In the genomic region with DNA sequence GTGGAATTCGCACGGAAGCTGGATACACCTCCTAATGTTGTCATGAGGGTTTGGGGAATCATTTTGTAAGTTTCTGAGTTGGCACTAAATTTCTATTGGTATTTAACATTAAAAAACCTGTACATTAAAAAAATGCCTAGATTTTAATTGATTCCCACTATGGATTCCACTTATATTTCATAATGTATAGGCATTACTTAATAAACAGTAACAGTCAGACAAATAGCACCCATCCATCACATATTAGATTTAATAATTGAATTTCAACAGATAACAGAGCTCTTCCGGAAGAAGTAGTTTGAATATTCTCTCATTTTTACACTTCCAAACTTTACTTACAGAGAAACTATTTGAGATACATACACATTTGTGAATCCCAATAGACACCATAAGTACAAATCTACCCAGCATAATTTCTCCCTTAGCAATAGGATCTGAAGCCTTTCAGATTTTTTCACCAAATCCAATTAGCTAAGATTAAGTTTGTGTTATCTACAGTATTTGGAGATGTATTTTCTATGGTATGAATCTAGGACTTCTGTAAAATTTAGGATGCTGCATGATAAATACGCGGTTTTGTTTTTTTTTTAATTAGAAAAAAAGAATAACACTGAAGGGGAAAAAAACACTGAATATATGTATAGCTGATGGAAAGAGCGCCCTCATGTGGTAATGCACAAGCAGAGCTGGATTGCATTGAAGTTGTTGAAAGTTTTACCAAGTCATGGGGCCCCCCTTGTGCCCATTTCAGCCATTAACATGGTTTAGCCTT, we compare ENCODE assay signal across 9 cellular contexts. TPM values are rescaled to one million over a fixed set of nuclear protein-coding genes. Genes with fewer than 3 reads are reported as not detected.
DNase-seq lines count a peak whose midpoint lies in the region; ATAC-seq and TF ChIP-seq lines count a peak whose summit lies in the region.
"Had no signal": no experiment of that assay in that cellular context is flagged by ENCODE, and none has a peak within 500 bp of the region (broad histone marks: within the 10 kb centered on the region; RNA-seq: fewer than 3 reads in every experiment).

No MANE protein-coding gene starts in this region.

- H3K4me1 Mint-ChIP-seq in activated T-cell treated with anti-CD3 and anti-CD28 coated beads, Interleukin-2, amount 50 U/mL, for 24 hours (ENCODE audit: low read depth) = no peaks in the 10 kb centered on the region
- H3K4me1 Mint-ChIP-seq in activated T-helper 17 cell treated with anti-CD3 and anti-CD28 coated beads, Interleukin-2, amount 50 U/mL, for 72 hours = no peaks in the 10 kb centered on the region
- H3K4me1 Mint-ChIP-seq: naive thymus-derived CD4-positive, alpha-beta T cell had no signal

- DNase-seq in ACHN (peak; percentile 49), GM12864 (ENCODE audit: low read depth) (peak; percentile 13), NCI-H1048 (lab: John Stamatoyannopoulos, UW) (peak; percentile 15), amniotic stem cell (lab: John Stamatoyannopoulos, UW) (peak; percentile 66), lower lobe of right lung (no peak)
- no peak for DNase-seq in activated T-cell treated with anti-CD3 and anti-CD28 coated beads, Interleukin-2, amount 50 U/mL, for 24 hours

- no peak overlapping the region for H3K27ac Mint-ChIP-seq in activated T-cell treated with anti-CD3 and anti-CD28 coated beads, Interleukin-2, amount 50 U/mL, for 24 hours
- H3K27ac Mint-ChIP-seq in activated T-helper 17 cell treated with anti-CD3 and anti-CD28 coated beads, Interleukin-2, amount 50 U/mL, for 72 hours = no peak overlapping the region
- H3K27ac Mint-ChIP-seq: naive thymus-derived CD4-positive, alpha-beta T cell had no signal

- intact Hi-C loops in lower lobe of right lung (cut with DNase I) = no loop called here

- no peaks in the 10 kb centered on the region for H3K36me3 ChIP-seq in lower lobe of right lung

- H3K27me3 Mint-ChIP-seq in activated T-cell treated with anti-CD3 and anti-CD28 coated beads, Interleukin-2, amount 50 U/mL, for 24 hours = no peaks in the 10 kb centered on the region
- H3K27me3 Mint-ChIP-seq in activated T-helper 17 cell treated with anti-CD3 and anti-CD28 coated beads, Interleukin-2, amount 50 U/mL, for 72 hours = no peaks in the 10 kb centered on the region

- H3K4me3 ChIP-seq in GM12864 (ENCODE audit: low read depth, low read length) (no peak overlapping the region), lower lobe of right lung (no peak overlapping the region)

- peak; percentile 79 for ATAC-seq in HG02678 (IDR thresholded peaks at IDR 0.05; ENCODE audit: unreplicated experiment)
- ATAC-seq in lower lobe of right lung = peak; percentile 58 to 65
- ATAC-seq in activated T-helper 17 cell treated with anti-CD3 and anti-CD28 coated beads, Interleukin-2, amount 50 U/mL, for 72 hours (replicated peaks) = no peak
- ATAC-seq: naive thymus-derived CD4-positive, alpha-beta T cell had no signal

- TF ChIP-seq CTCF in GM12864 (IDR thresholded peaks at IDR 0.05; ENCODE audit: low read depth, low read length, missing control alignments) (peak; percentile 67), lower lobe of right lung (IDR thresholded peaks at IDR 0.05) (peak; percentile 55)

- H3K36me3 Mint-ChIP-seq in activated T-cell treated with anti-CD3 and anti-CD28 coated beads, Interleukin-2, amount 50 U/mL, for 24 hours (ENCODE audit: low read depth) = no peaks in the 10 kb centered on the region
- no peaks in the 10 kb centered on the region for H3K36me3 Mint-ChIP-seq in activated T-helper 17 cell treated with anti-CD3 and anti-CD28 coated beads, Interleukin-2, amount 50 U/mL, for 72 hours (ENCODE audit: low read depth)
- H3K36me3 Mint-ChIP-seq: naive thymus-derived CD4-positive, alpha-beta T cell had no signal

- in situ Hi-C loops in ACHN (cut with HindIII; ENCODE audit: low pct_ligation_motif_present, low pct_unique_long_range_greater_than_20kb, low sequenced_read_pairs) = no loop called here

- no peaks in the 10 kb centered on the region for H3K9me3 ChIP-seq in lower lobe of right lung

- H3K27ac ChIP-seq in lower lobe of right lung = no peak overlapping the region

- no peaks in the 10 kb centered on the region for H3K9me3 Mint-ChIP-seq in activated T-cell treated with anti-CD3 and anti-CD28 coated beads, Interleukin-2, amount 50 U/mL, for 24 hours
- no peaks in the 10 kb centered on the region for H3K9me3 Mint-ChIP-seq in activated T-helper 17 cell treated with anti-CD3 and anti-CD28 coated beads, Interleukin-2, amount 50 U/mL, for 72 hours
- H3K9me3 Mint-ChIP-seq: naive thymus-derived CD4-positive, alpha-beta T cell had no signal

- H3K4me1 ChIP-seq in lower lobe of right lung = no peaks in the 10 kb centered on the region

- no peaks in the 10 kb centered on the region for H3K27me3 ChIP-seq in lower lobe of right lung (ENCODE audit: low read depth)

- H3K4me3 Mint-ChIP-seq in activated T-cell treated with anti-CD3 and anti-CD28 coated beads, Interleukin-2, amount 50 U/mL, for 24 hours = no peak overlapping the region
- H3K4me3 Mint-ChIP-seq in activated T-helper 17 cell treated with anti-CD3 and anti-CD28 coated beads, Interleukin-2, amount 50 U/mL, for 72 hours = no peak overlapping the region
- H3K4me3 Mint-ChIP-seq: naive thymus-derived CD4-positive, alpha-beta T cell had no signal

RNA-seq across cellular contexts. Expression of a gene that starts 12.2 kb away (rescaled TPM):
- 2.6 TPM for total RNA-seq in lower lobe of right lung
- total RNA-seq in activated T-helper 17 cell treated with anti-CD3 and anti-CD28 coated beads, Interleukin-2, amount 50 U/mL, for 72 hours = not detected
- total RNA-seq: naive thymus-derived CD4-positive, alpha-beta T cell had no signal

RNA-seq across cellular contexts. Expression of a gene that starts 29.3 kb away (rescaled TPM):
- not detected for total RNA-seq in lower lobe of right lung
- total RNA-seq in activated T-helper 17 cell treated with anti-CD3 and anti-CD28 coated beads, Interleukin-2, amount 50 U/mL, for 72 hours = not detected
- total RNA-seq: naive thymus-derived CD4-positive, alpha-beta T cell had no signal

RNA-seq across cellular contexts. Expression of a gene that starts 42.6 kb away (rescaled TPM):
- not detected for total RNA-seq in lower lobe of right lung
- not detected for total RNA-seq in activated T-helper 17 cell treated with anti-CD3 and anti-CD28 coated beads, Interleukin-2, amount 50 U/mL, for 72 hours
- total RNA-seq: naive thymus-derived CD4-positive, alpha-beta T cell had no signal

RNA-seq across cellular contexts. Expression of a gene that starts 59.0 kb away (rescaled TPM):
- total RNA-seq in lower lobe of right lung = not detected
- not detected for total RNA-seq in activated T-helper 17 cell treated with anti-CD3 and anti-CD28 coated beads, Interleukin-2, amount 50 U/mL, for 72 hours
- total RNA-seq: naive thymus-derived CD4-positive, alpha-beta T cell had no signal

Comparison
In these comparisons a context has a peak if more than half of its experiments do, and no peak if none do; other contexts are left out.
1. DNase-seq: peak in ACHN (single experiment), GM12864 (single experiment), NCI-H1048 (single experiment) and amniotic stem cell (single experiment); none in lower lobe of right lung (single experiment) and activated T-cell treated with anti-CD3 and anti-CD28 coated beads, Interleukin-2, amount 50 U/mL, for 24 hours (single experiment).